In genomic region chr13:93280688-93281087, GRCh38 we compare ENCODE assay signal across 29 cellular contexts. TPM values are rescaled to one million over a fixed set of nuclear protein-coding genes. Genes with fewer than 3 reads are reported as not detected.
"Had no signal": no experiment of that assay in that cellular context is flagged by ENCODE, and none has a peak within 500 bp of the region (broad histone marks: within the 10 kb centered on the region; RNA-seq: fewer than 3 reads in every experiment).

No MANE protein-coding gene starts in this region.

- H3K27ac ChIP-seq: colonic mucosa, epithelial cell of prostate, esophagus squamous epithelium, foreskin keratinocyte, gastroesophageal sphincter, heart left ventricle, hepatocyte, left lung, lower lobe of right lung had no signal

- DNase-seq: colonic mucosa; cortex of kidney; effector CD8-positive, alpha-beta T cell; effector memory CD8-positive, alpha-beta T cell; endodermal cell; erythroblast; esophagus squamous epithelium; foreskin keratinocyte; heart left ventricle; hypothalamus; immature natural killer cell; islet precursor cell; kidney; kidney glomerular epithelial cell; left colon; left lung; left ventricle myocardium superior; lower lobe of right lung; mesenchymal stem cell; mucosa of descending colon; naive B cell had no signal

- H3K4me2 ChIP-seq: hepatocyte had no signal

- H3K27me3 ChIP-seq: colonic mucosa, esophagus squamous epithelium, foreskin keratinocyte, gastroesophageal sphincter, heart left ventricle, hepatocyte, left lung had no signal

- H3K36me3 Mint-ChIP-seq: immature natural killer cell, mesothelial cell of epicardium, naive B cell had no signal

- H3K27ac Mint-ChIP-seq: dendritic cell treated with granulocyte-macrophage colony-stimulating factor and Interleukin-4, amounts not matched to agents 40 ng/mL and 50 ng/mL, for 4 days; effector memory CD8-positive, alpha-beta T cell; endodermal cell; immature natural killer cell; mesothelial cell of epicardium; naive B cell had no signal

- H3K9me3 ChIP-seq: colonic mucosa, esophagus squamous epithelium, gastroesophageal sphincter, heart left ventricle, left lung, lower lobe of right lung, mucosa of descending colon had no signal

- FAIRE-seq: endometrium, frontal cortex, kidney had no signal

- H2AFZ ChIP-seq: hepatocyte had no signal

- ATAC-seq: effector memory CD8-positive, alpha-beta T cell; esophagus mucosa; foreskin keratinocyte; gastroesophageal sphincter; heart left ventricle; left colon; left lung; left ventricle myocardium superior; lower lobe of right lung; mucosa of descending colon had no signal

- H3K9me3 Mint-ChIP-seq: dendritic cell treated with granulocyte-macrophage colony-stimulating factor and Interleukin-4, amounts not matched to agents 40 ng/mL and 50 ng/mL, for 4 days; endodermal cell; mesothelial cell of epicardium had no signal

- H3K36me3 ChIP-seq: colonic mucosa, esophagus squamous epithelium, gastroesophageal sphincter, heart left ventricle, left lung, lower lobe of right lung had no signal

- H3K4me1 Mint-ChIP-seq: immature natural killer cell, naive B cell had no signal

- H3K4me1 ChIP-seq: colonic mucosa, esophagus squamous epithelium, foreskin keratinocyte, gastroesophageal sphincter, heart left ventricle, left lung, lower lobe of right lung had no signal

- H3K27me3 Mint-ChIP-seq: dendritic cell treated with granulocyte-macrophage colony-stimulating factor and Interleukin-4, amounts not matched to agents 40 ng/mL and 50 ng/mL, for 4 days; effector memory CD8-positive, alpha-beta T cell; naive B cell had no signal

- H3K4me3 Mint-ChIP-seq: dendritic cell treated with granulocyte-macrophage colony-stimulating factor and Interleukin-4, amounts not matched to agents 40 ng/mL and 50 ng/mL, for 4 days; effector memory CD8-positive, alpha-beta T cell; endodermal cell; immature natural killer cell; mesothelial cell of epicardium; naive B cell had no signal

- H3K4me3 ChIP-seq: colonic mucosa, esophagus squamous epithelium, gastroesophageal sphincter, heart left ventricle, hepatocyte, left lung, lower lobe of right lung, mucosa of descending colon had no signal

RNA-seq across cellular contexts. Expression of gene GPC6, which starts 54.1 kb away (rescaled TPM):
- polyA plus RNA-seq: immature natural killer cell had no signal
